ENCODE assay signal across 10 cellular contexts in genomic region chr22:36162127-36163034, GRCh38. TPM values are rescaled to one million over a fixed set of nuclear protein-coding genes. Genes with fewer than 3 reads are reported as not detected.
DNase-seq lines count a peak whose midpoint lies in the region; ATAC-seq and TF ChIP-seq lines count a peak whose summit lies in the region.
"Had no signal": no experiment of that assay in that cellular context is flagged by ENCODE, and none has a peak within 500 bp of the region (broad histone marks: within the 10 kb centered on the region; RNA-seq: fewer than 3 reads in every experiment).

No MANE protein-coding gene starts in this region.

- no peak for DNase-seq in activated T-cell treated with anti-CD3 and anti-CD28 coated beads, Interleukin-2, amount 50 U/mL, for 4 hours
- no peak for DNase-seq in sigmoid colon
- no peak for DNase-seq in iPS-NIHi7 (ENCODE audit: extremely low spot score)
- DNase-seq in ACHN, result no peak
- DNase-seq in NCI-H524 (lab: John Stamatoyannopoulos, UW), result no peak
- no peak for DNase-seq in suprapubic skin (ENCODE audit: low spot score in 2 of 2)
- DNase-seq: activated CD4-positive, CD25-positive, alpha-beta regulatory T cell treated with anti-CD3 and anti-CD28 coated beads, Interleukin-2, amount 50 U/mL, for 72 hours; NCI-H1694 treated with DMSO at 0.1 percent for 48 hours had no signal

- TF ChIP-seq POLR2A in GM18505 (IDR thresholded peaks at IDR 0.05; ENCODE audit: borderline replicate concordance, extremely low read depth, insufficient read depth, insufficient read length) (no peak), sigmoid colon (IDR thresholded peaks at IDR 0.05) (no peak), suprapubic skin (IDR thresholded peaks at IDR 0.05) (no peak)

- H3K36me3 ChIP-seq in sigmoid colon (no peaks in the 10 kb centered on the region), suprapubic skin (no peaks in the 10 kb centered on the region)

- peak overlapping the region; percentile 27 for H3K4me3 Mint-ChIP-seq in activated T-cell treated with anti-CD3 and anti-CD28 coated beads, Interleukin-2, amount 50 U/mL, for 4 hours

- H3K4me3 ChIP-seq in sigmoid colon (no peak overlapping the region), suprapubic skin (no peak overlapping the region)

- ATAC-seq in GM18505 (IDR thresholded peaks at IDR 0.05; ENCODE audit: unreplicated experiment) (peak; percentile 45), HG03060 (IDR thresholded peaks at IDR 0.05; ENCODE audit: low read depth, unreplicated experiment) (peak; percentile 39)
- ATAC-seq in activated T-cell treated with anti-CD3 and anti-CD28 coated beads, Interleukin-2, amount 50 U/mL, for 4 hours, result peak; percentile 32 to 46

- in situ Hi-C loops in ACHN (cut with HindIII; ENCODE audit: low pct_ligation_motif_present, low pct_unique_long_range_greater_than_20kb, low sequenced_read_pairs), result no loop called here

- WGBS in sigmoid colon, 2 donors, result 61 to 78% methylated on average over 6 of the region's 6 CpGs
- 88% methylated on average over 6 of the region's 6 CpGs for WGBS in suprapubic skin

- no peaks in the 10 kb centered on the region for H3K36me3 Mint-ChIP-seq in activated T-cell treated with anti-CD3 and anti-CD28 coated beads, Interleukin-2, amount 50 U/mL, for 4 hours (ENCODE audit: insufficient read depth)

- H3K9me3 Mint-ChIP-seq in activated T-cell treated with anti-CD3 and anti-CD28 coated beads, Interleukin-2, amount 50 U/mL, for 4 hours, result no peaks in the 10 kb centered on the region

- intact Hi-C loops in sigmoid colon (cut with DNase I), result no loop called here

- H3K4me1 ChIP-seq in sigmoid colon (peaks cover 0 to 32% (median 21%) of the 10 kb centered on the region in 4 donors), suprapubic skin (peaks cover 51% of the 10 kb centered on the region)

- peaks cover 85% of the 10 kb centered on the region for H3K4me1 Mint-ChIP-seq in activated T-cell treated with anti-CD3 and anti-CD28 coated beads, Interleukin-2, amount 50 U/mL, for 4 hours (ENCODE audit: low read depth)

- H3K27ac ChIP-seq in sigmoid colon, result peak overlapping the region in 3 of 4 donors; percentile 12 to 25 (median 25)
- H3K27ac ChIP-seq in suprapubic skin, result no peak overlapping the region

- H3K27me3 ChIP-seq in sigmoid colon (no peaks in the 10 kb centered on the region), suprapubic skin (no peaks in the 10 kb centered on the region)

- H3K27me3 Mint-ChIP-seq in activated T-cell treated with anti-CD3 and anti-CD28 coated beads, Interleukin-2, amount 50 U/mL, for 4 hours (ENCODE audit: low read depth), result no peaks in the 10 kb centered on the region

- H3K9me3 ChIP-seq in sigmoid colon (no peaks in the 10 kb centered on the region), suprapubic skin (no peaks in the 10 kb centered on the region)

- TF ChIP-seq CTCF in sigmoid colon (IDR thresholded peaks at IDR 0.05), result no peak
- TF ChIP-seq CTCF in suprapubic skin (IDR thresholded peaks at IDR 0.05), result no peak

- TF ChIP-seq EP300 in sigmoid colon (IDR thresholded peaks at IDR 0.05) (no peak), suprapubic skin (IDR thresholded peaks at IDR 0.05) (no peak)

RNA-seq across cellular contexts. Expression of gene APOL3, which starts 1.8 kb away (rescaled TPM):
- total RNA-seq in activated T-cell treated with anti-CD3 and anti-CD28 coated beads, Interleukin-2, amount 50 U/mL, for 4 hours, result 10 to 100 TPM; 14.4 to 17.7 (median 15.5) TPM
- total RNA-seq in sigmoid colon, result 10 to 100 TPM; 20.2 to 48.9 (median 31.2) TPM
- polyA plus RNA-seq in sigmoid colon, result 10 to 100 TPM in 2 of 3 donors, 1 to 10 TPM in 1; 7.4 to 36.9 (median 22.2) TPM
- total RNA-seq in suprapubic skin, result 10 to 100 TPM; 29.7 to 46.7 (median 34.0) TPM

RNA-seq across cellular contexts. Expression of gene APOL4, which starts 39.2 kb away (rescaled TPM):
- under 1 TPM in 1 of 3 donors, not detected in 2; 0.27 TPM for total RNA-seq in activated T-cell treated with anti-CD3 and anti-CD28 coated beads, Interleukin-2, amount 50 U/mL, for 4 hours
- total RNA-seq in sigmoid colon, result 10 to 100 TPM in 1 of 4 donors, 1 to 10 TPM in 3; 1.2 to 14.0 (median 5.4) TPM
- 1 to 10 TPM; 3.2 to 9.3 (median 4.8) TPM for polyA plus RNA-seq in sigmoid colon
- 1 to 10 TPM; 3.3 to 7.9 (median 6.4) TPM for total RNA-seq in suprapubic skin
